ENCODE assay signal across 21 cellular contexts in genomic region chr10:115082521-115082920, GRCh38. TPM values are rescaled to one million over a fixed set of nuclear protein-coding genes. Genes with fewer than 3 reads are reported as not detected.
DNase-seq lines count a peak whose midpoint lies in the region; ATAC-seq, FAIRE-seq and TF ChIP-seq lines count a peak whose summit lies in the region.
"Had no signal": no experiment of that assay in that cellular context is flagged by ENCODE, and none has a peak within 500 bp of the region (broad histone marks: within the 10 kb centered on the region; RNA-seq: fewer than 3 reads in every experiment).

No MANE protein-coding gene starts in this region.

- no peak for ATAC-seq in activated naive CD4-positive, alpha-beta T cell treated with anti-CD3 and anti-CD28 coated beads, Interleukin-2, amount 50 U/mL, for 72 hours
- ATAC-seq in GM18868 (IDR thresholded peaks at IDR 0.05; ENCODE audit: unreplicated experiment): no peak
- ATAC-seq in HG03432 (IDR thresholded peaks at IDR 0.05; ENCODE audit: unreplicated experiment): no peak
- no peak for ATAC-seq in body of pancreas
- ATAC-seq: stimulated activated naive CD8-positive, alpha-beta T cell treated with anti-CD3 and anti-CD28 coated beads, Interleukin-15, Interleukin-2, amounts not matched to agents 100 U/mL and 50 U/mL, for 24 hours had no signal

- H3K27me3 ChIP-seq in bronchial epithelial cell (ENCODE audit: control insufficient read depth, insufficient read depth, low read length): no peaks in the 10 kb centered on the region
- no peaks in the 10 kb centered on the region for H3K27me3 ChIP-seq in body of pancreas
- H3K27me3 ChIP-seq: vagina had no signal

- no peak overlapping the region for H3K27ac Mint-ChIP-seq in activated naive CD4-positive, alpha-beta T cell treated with anti-CD3 and anti-CD28 coated beads, Interleukin-2, amount 50 U/mL, for 72 hours
- H3K27ac Mint-ChIP-seq: activated naive CD8-positive, alpha-beta T cell treated with anti-CD3 and anti-CD28 coated beads for 36 hours; activated T-cell treated with anti-CD3 and anti-CD28 coated beads, Interleukin-2, amount 50 U/mL, for 24 hours; nephron progenitor cell had no signal

- 54 to 56% methylated on average over 2 of the region's 2 CpGs for WGBS in body of pancreas, 2 donors

- no peak for FAIRE-seq in bronchial epithelial cell (lab: Jason Lieb, UNC)
- FAIRE-seq: islet of Langerhans, RCC 7860 had no signal

- no peaks in the 10 kb centered on the region for H3K36me3 ChIP-seq in bronchial epithelial cell (ENCODE audit: control insufficient read depth, insufficient read depth, low read length)
- no peaks in the 10 kb centered on the region for H3K36me3 ChIP-seq in body of pancreas (replicated peaks in 1 of 2; ENCODE audit: insufficient read depth in 1 of 2, low read depth in 2 of 2)
- H3K36me3 ChIP-seq: vagina had no signal

- no peak for TF ChIP-seq CTCF in bronchial epithelial cell (IDR thresholded peaks at IDR 0.05; ENCODE audit: insufficient read depth, low read length, severe bottlenecking)
- TF ChIP-seq CTCF in body of pancreas (IDR thresholded peaks at IDR 0.05): no peak

- no peak overlapping the region for H3K27ac ChIP-seq in body of pancreas
- H3K27ac ChIP-seq: vagina had no signal

- H3K36me3 Mint-ChIP-seq in activated naive CD4-positive, alpha-beta T cell treated with anti-CD3 and anti-CD28 coated beads, Interleukin-2, amount 50 U/mL, for 72 hours: peaks cover 0 to 13% of the 10 kb centered on the region in 2 donors
- H3K36me3 Mint-ChIP-seq: activated naive CD8-positive, alpha-beta T cell treated with anti-CD3 and anti-CD28 coated beads for 36 hours had no signal

- H3K4me3 ChIP-seq in bronchial epithelial cell (ENCODE audit: low read depth, low read length): no peak overlapping the region
- H3K4me3 ChIP-seq in body of pancreas: no peak overlapping the region
- H3K4me3 ChIP-seq: vagina had no signal

- intact Hi-C loops in body of pancreas (cut with DNase I): no loop called here

- H3K9me3 ChIP-seq in body of pancreas: no peaks in the 10 kb centered on the region
- H3K9me3 ChIP-seq: vagina had no signal

- peaks cover 13 to 17% of the 10 kb centered on the region in 2 donors for H3K9me3 Mint-ChIP-seq in activated naive CD4-positive, alpha-beta T cell treated with anti-CD3 and anti-CD28 coated beads, Interleukin-2, amount 50 U/mL, for 72 hours

- peak; percentile 14 for DNase-seq in AG20443 (ENCODE audit: low spot score)
- peak; percentile 52 for DNase-seq in HS-5 (ENCODE audit: low read depth)
- peak; percentile 9 for DNase-seq in bronchial epithelial cell (ENCODE audit: low read depth)
- peak; percentile 19 for DNase-seq in kidney tubule cell (ENCODE audit: low spot score)
- DNase-seq in activated naive CD4-positive, alpha-beta T cell treated with anti-CD3 and anti-CD28 coated beads, Interleukin-2, amount 50 U/mL, for 72 hours (ENCODE audit: low spot score in 2 of 2): no peak
- no peak for DNase-seq in body of pancreas
- DNase-seq: activated CD4-positive, alpha-beta T cell treated with anti-CD3 and anti-CD28 coated beads, Interleukin-2, amount 50 U/mL, for 4 hours; activated naive CD8-positive, alpha-beta T cell treated with anti-CD3 and anti-CD28 coated beads for 36 hours; activated T-cell treated with anti-CD3 and anti-CD28 coated beads, Interleukin-2, amount 50 U/mL, for 24 hours; GF-D8; mesendoderm; NCI-H1048; NCI-H748 treated with DMSO at 0.1 percent for 48 hours; nephron progenitor cell; stimulated activated naive CD8-positive, alpha-beta T cell treated with anti-CD3 and anti-CD28 coated beads, Interleukin-15, Interleukin-2, amounts not matched to agents 100 U/mL and 50 U/mL, for 24 hours; SW 1271 had no signal

- H3K4me1 ChIP-seq in body of pancreas: no peaks in the 10 kb centered on the region
- H3K4me1 ChIP-seq: vagina had no signal

- TF ChIP-seq POLR2A in body of pancreas (IDR thresholded peaks at IDR 0.05): no peak

RNA-seq across cellular contexts. Expression of gene ATRNL1, which starts 10.6 kb away (rescaled TPM):
- total RNA-seq in bronchial epithelial cell (0.13 and 0.53 TPM in 2 replicates), body of pancreas (1 to 10 TPM; 3.0 to 6.5 TPM)
- total RNA-seq in activated naive CD4-positive, alpha-beta T cell treated with anti-CD3 and anti-CD28 coated beads, Interleukin-2, amount 50 U/mL, for 72 hours: under 1 TPM in 1 of 2 donors, not detected in 1; 0.62 TPM

Comparison
In these comparisons a context has a peak if more than half of its experiments do, and no peak if none do; other contexts are left out.
1. DNase-seq: peak in AG20443 (single experiment), HS-5 (single experiment), bronchial epithelial cell (single experiment) and kidney tubule cell (single experiment); none in activated naive CD4-positive, alpha-beta T cell treated with anti-CD3 and anti-CD28 coated beads, Interleukin-2, amount 50 U/mL, for 72 hours (0 of 2) and body of pancreas (0 of 4).